ENCODE assay signal across 8 cellular contexts in genomic region chr11:66857234-66857926, GRCh38. TPM values are rescaled to one million over a fixed set of nuclear protein-coding genes. Genes with fewer than 3 reads are reported as not detected.
DNase-seq lines count a peak whose midpoint lies in the region; TF ChIP-seq lines count a peak whose summit lies in the region.

No MANE protein-coding gene starts in this region.

- CTCF ChIA-PET in AG04449 (lab: Yijun Ruan, JAX), result no interaction called here

- H3K27ac ChIP-seq in thymus (ENCODE audit: low read depth), result no peak overlapping the region

- peaks cover 10% of the 10 kb centered on the region for H3K4me1 ChIP-seq in thymus (ENCODE audit: control insufficient read depth, insufficient read depth, low read length)

- TF ChIP-seq CTCF in AG04449 (IDR thresholded peaks at IDR 0.05; ENCODE audit: insufficient read depth, low read length, missing control alignments) (no peak), GM20000 (IDR thresholded peaks at IDR 0.05; ENCODE audit: extremely low read depth, missing control alignments) (no peak), WI38 (IDR thresholded peaks at IDR 0.05; ENCODE audit: low read depth, low read length) (no peak)

- no peaks in the 10 kb centered on the region for H3K9me3 ChIP-seq in thymus (ENCODE audit: control insufficient read depth)

- H3K36me3 ChIP-seq in thymus (ENCODE audit: control insufficient read depth, insufficient read depth), result peaks cover 13% of the 10 kb centered on the region

- DNase-seq in AG04449 (ENCODE audit: low read depth, low spot score) (no peak), GM20000 (ENCODE audit: low spot score) (peak; percentile 72), iPS-NIHi11 (ENCODE audit: low spot score) (peak; percentile 77), DMS79 (lab: John Stamatoyannopoulos, UW) (no peak), occipital lobe (lab: John Stamatoyannopoulos, UW) (no peak), NCI-H2107 treated with DMSO at 0.1 percent for 48 hours (lab: John Stamatoyannopoulos, UW; ENCODE audit: unreplicated experiment) (no peak)

- H3K4me3 ChIP-seq in AG04449 (ENCODE audit: low read depth, low read length) (peak overlapping the region; percentile 75), WI38 (ENCODE audit: low read depth, low read length) (peak overlapping the region; percentile 72), thymus (ENCODE audit: low read length) (peak overlapping the region; percentile 70)

- WGBS in thymus, result 41% methylated on average over 47 of the region's 47 CpGs

- no peaks in the 10 kb centered on the region for H3K27me3 ChIP-seq in thymus (ENCODE audit: control insufficient read depth, insufficient read depth)

- POLR2A ChIA-PET in AG04449 (lab: Yijun Ruan, JAX), result no interaction called here

RNA-seq across cellular contexts. Expression of gene LRFN4, which starts 0.5 kb away (rescaled TPM):
- polyA plus RNA-seq in thymus, result 20.1 TPM
- total RNA-seq in occipital lobe, result 47.7 TPM

RNA-seq across cellular contexts. Expression of gene RCE1, which starts 14.1 kb away (rescaled TPM):
- polyA plus RNA-seq in thymus, result 23.3 TPM
- 12.2 TPM for total RNA-seq in occipital lobe

Comparison
In these comparisons a context has a peak if more than half of its experiments do, and no peak if none do; other contexts are left out.
1. DNase-seq: peak in GM20000 (single experiment) and iPS-NIHi11 (single experiment); none in AG04449 (single experiment), DMS79 (single experiment), occipital lobe (single experiment) and NCI-H2107 treated with DMSO at 0.1 percent for 48 hours (single experiment).
2. Peak in every context shown above with its lines, with median percentiles within 50 percentile points of each other: H3K4me3 ChIP-seq.